Comparison of ENCODE assay signal across 1 cellular context in the genomic region with DNA sequence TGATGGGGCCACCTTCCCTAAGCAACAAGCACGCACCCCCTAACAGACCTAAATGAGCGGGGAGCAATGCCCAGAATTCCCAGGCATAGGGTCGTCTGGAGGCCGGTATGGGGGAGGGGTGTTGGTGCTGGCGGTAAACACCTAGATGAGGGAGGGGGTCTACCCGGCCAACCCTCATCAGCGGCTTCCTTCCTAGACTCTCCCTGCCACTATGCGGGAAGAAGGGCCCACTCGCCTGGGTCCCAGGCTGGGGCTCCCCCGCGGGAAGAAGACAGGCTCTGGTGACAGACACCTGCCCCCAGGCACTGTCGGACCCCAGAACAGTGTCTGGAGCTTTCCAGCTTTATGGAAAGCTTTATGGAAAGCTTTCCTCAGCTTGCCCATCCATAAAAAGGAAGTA.
TF ChIP-seq lines count a peak whose summit lies in the region.

No MANE protein-coding gene starts in this region.

TF ChIP-seq in GM23338, 12 proteins besides CTCF, POLR2A, EP300 and RAD21 (continued from another document):
- TF ChIP-seq ZNF462 (CRISPR knock-in tag; IDR thresholded peaks at IDR 0.05), result no peak
- TF ChIP-seq STAT1 (IDR thresholded peaks at IDR 0.05; ENCODE audit: unreplicated experiment), result no peak
- TF ChIP-seq, protein P1, sequence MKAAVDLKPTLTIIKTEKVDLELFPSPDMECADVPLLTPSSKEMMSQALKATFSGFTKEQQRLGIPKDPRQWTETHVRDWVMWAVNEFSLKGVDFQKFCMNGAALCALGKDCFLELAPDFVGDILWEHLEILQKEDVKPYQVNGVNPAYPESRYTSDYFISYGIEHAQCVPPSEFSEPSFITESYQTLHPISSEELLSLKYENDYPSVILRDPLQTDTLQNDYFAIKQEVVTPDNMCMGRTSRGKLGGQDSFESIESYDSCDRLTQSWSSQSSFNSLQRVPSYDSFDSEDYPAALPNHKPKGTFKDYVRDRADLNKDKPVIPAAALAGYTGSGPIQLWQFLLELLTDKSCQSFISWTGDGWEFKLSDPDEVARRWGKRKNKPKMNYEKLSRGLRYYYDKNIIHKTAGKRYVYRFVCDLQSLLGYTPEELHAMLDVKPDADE (IDR thresholded peaks at IDR 0.05), result no peak
- TF ChIP-seq REST (IDR thresholded peaks at IDR 0.05; ENCODE audit: unreplicated experiment), result no peak
- no peak for TF ChIP-seq EZH2phosphoT487 (IDR thresholded peaks at IDR 0.05; ENCODE audit: unreplicated experiment)
- no peak for TF ChIP-seq JUNB (IDR thresholded peaks at IDR 0.05; ENCODE audit: unreplicated experiment)
- no peak for TF ChIP-seq POLR2AphosphoS5 (IDR thresholded peaks at IDR 0.05; ENCODE audit: low read depth)
- no peak for TF ChIP-seq EZH2 (IDR thresholded peaks at IDR 0.05; ENCODE audit: low read depth, unreplicated experiment)
- TF ChIP-seq ZNF114 (CRISPR knock-in tag; IDR thresholded peaks at IDR 0.05), result no peak
TF ChIP-seq in GM23338: peak in this region for 0.
